Comparison of ENCODE assay signal across 10 cellular contexts in genomic region chr14:104978774-104979691, GRCh38. TPM values are rescaled to one million over a fixed set of nuclear protein-coding genes. Genes with fewer than 3 reads are reported as not detected.
DNase-seq lines count a peak whose midpoint lies in the region; ATAC-seq, FAIRE-seq and TF ChIP-seq lines count a peak whose summit lies in the region.
"Had no signal": no experiment of that assay in that cellular context is flagged by ENCODE, and none has a peak within 500 bp of the region (broad histone marks: within the 10 kb centered on the region; RNA-seq: fewer than 3 reads in every experiment).

No MANE protein-coding gene starts in this region.

- WGBS in body of pancreas, 2 donors = 61 to 84% methylated on average over 26 to 30 of the region's 32 CpGs

- H3K27me3 Mint-ChIP-seq in CD14-positive monocyte (ENCODE audit: low read depth in 3 of 3) = peaks cover 38 to 51% (median 42%) of the 10 kb centered on the region in 3 donors

- H3K27ac ChIP-seq in Peyer's patch = peak overlapping the region in 1 of 4 donors; percentile 0
- no peak overlapping the region for H3K27ac ChIP-seq in osteoblast (ENCODE audit: low read depth, low read length)
- H3K27ac ChIP-seq in body of pancreas = peak overlapping the region in 1 of 4 donors; percentile 61

- no peak overlapping the region for H2AFZ ChIP-seq in osteoblast (ENCODE audit: low read length)

- H3K4me2 ChIP-seq in osteoblast (ENCODE audit: insufficient read depth, low read length) = peak overlapping the region; percentile 39

- no peaks in the 10 kb centered on the region for H3K36me3 ChIP-seq in Peyer's patch
- no peaks in the 10 kb centered on the region for H3K36me3 ChIP-seq in osteoblast (ENCODE audit: insufficient read depth, low read length)
- no peaks in the 10 kb centered on the region for H3K36me3 ChIP-seq in body of pancreas (replicated peaks in 1 of 2; ENCODE audit: insufficient read depth in 1 of 2, low read depth in 2 of 2)

- DNase-seq in CD14-positive monocyte (ENCODE audit: low spot score) (peak; percentile 37), Peyer's patch (peak in 1 of 3 donors; percentile 50), fibroblast of the aortic adventitia (ENCODE audit: low read depth) (no peak), osteoblast (ENCODE audit: insufficient read length, low spot score, missing footprints) (peak; percentile 76), body of pancreas (no peak), GM12891 (ENCODE audit: insufficient read length, low spot score) (no peak), hippocampal formation (lab: John Stamatoyannopoulos, UW) (no peak)
- DNase-seq: NCI-H2029 had no signal

- peaks cover 0 to 14% (median 3%) of the 10 kb centered on the region in 7 donors for H3K9me3 Mint-ChIP-seq in CD14-positive monocyte

- no peaks in the 10 kb centered on the region for H3K79me2 ChIP-seq in osteoblast (ENCODE audit: insufficient read depth, low read length)

- no peaks in the 10 kb centered on the region for H4K20me1 ChIP-seq in osteoblast (ENCODE audit: insufficient read depth, low read length)

- peak overlapping the region; percentile 34 to 79 for H3K4me3 Mint-ChIP-seq in CD14-positive monocyte

- H3K27me3 ChIP-seq in Peyer's patch (no peaks in the 10 kb centered on the region), osteoblast (ENCODE audit: insufficient read depth, low read length) (no peaks in the 10 kb centered on the region), body of pancreas (no peaks in the 10 kb centered on the region)

- TF ChIP-seq CTCF in CD14-positive monocyte (IDR thresholded peaks at IDR 0.05) = no peak
- TF ChIP-seq CTCF in Peyer's patch (IDR thresholded peaks at IDR 0.05) = no peak
- no peak for TF ChIP-seq CTCF in fibroblast of the aortic adventitia (IDR thresholded peaks at IDR 0.05; ENCODE audit: insufficient read depth, low read length)
- TF ChIP-seq CTCF in osteoblast (IDR thresholded peaks at IDR 0.05; ENCODE audit: extremely low read depth, low read depth, low read length) = no peak
- TF ChIP-seq CTCF in body of pancreas (IDR thresholded peaks at IDR 0.05) = no peak

- H3K27ac Mint-ChIP-seq in CD14-positive monocyte = peak overlapping the region in 2 of 7 donors; percentile 63 to 64

- peaks cover 17% of the 10 kb centered on the region for H3K4me1 Mint-ChIP-seq in CD14-positive monocyte

- intact Hi-C loops in CD14-positive monocyte (cut with micrococcal nuclease) (loop anchor here in 1 of 2 donors (5.0 kb wide), 2 partner anchors 38 to 203 kb away; partner anchors contain the start of gene NUDT14), body of pancreas (cut with DNase I) (loop anchor here (5.0 kb wide), 1 partner anchor 68 kb away; no protein-coding TSS in a partner anchor)

- H3K9me3 ChIP-seq in Peyer's patch (no peaks in the 10 kb centered on the region), osteoblast (ENCODE audit: low read depth, low read length) (no peaks in the 10 kb centered on the region), body of pancreas (no peaks in the 10 kb centered on the region)

- TF ChIP-seq POLR2A in Peyer's patch (IDR thresholded peaks at IDR 0.05) (no peak), body of pancreas (IDR thresholded peaks at IDR 0.05) (no peak), GM12891 (IDR thresholded peaks at IDR 0.05; ENCODE audit: low read depth, low read length) (no peak)

- H3K4me1 ChIP-seq in Peyer's patch (peaks cover 0 to 40% (median 17%) of the 10 kb centered on the region in 4 donors), osteoblast (ENCODE audit: insufficient read depth, low read length) (peaks cover 9% of the 10 kb centered on the region), body of pancreas (peaks cover 64% of the 10 kb centered on the region)

- no peak for FAIRE-seq in GM12891 (lab: Jason Lieb, UNC)

- ATAC-seq in body of pancreas (no peak), HG03457 (IDR thresholded peaks at IDR 0.05; ENCODE audit: unreplicated experiment) (no peak)

- H3K4me3 ChIP-seq in Peyer's patch (peak overlapping the region in 3 of 4 donors; percentile 48 to 67 (median 54)), fibroblast of the aortic adventitia (ENCODE audit: low read depth, low read length) (peak overlapping the region; percentile 46), osteoblast (ENCODE audit: insufficient read depth, low read length) (no peak overlapping the region), body of pancreas (no peak overlapping the region)

- H3K36me3 Mint-ChIP-seq in CD14-positive monocyte = peaks cover 2 to 3% of the 10 kb centered on the region in 2 donors

TF ChIP-seq in GM12891, 5 proteins besides CTCF, POLR2A, EP300 and RAD21:
- TF ChIP-seq PAX5 (IDR thresholded peaks at IDR 0.05; ENCODE audit: insufficient read depth, low read length, severe bottlenecking) = no peak
- TF ChIP-seq POLR2AphosphoS5 (IDR thresholded peaks at IDR 0.05; ENCODE audit: low read depth, low read length) = no peak
- no peak for TF ChIP-seq POU2F2 (IDR thresholded peaks at IDR 0.05; ENCODE audit: low read depth, low read length)
- no peak for TF ChIP-seq TAF1 (IDR thresholded peaks at IDR 0.05; ENCODE audit: low read depth, low read length)
- TF ChIP-seq SPI1 (IDR thresholded peaks at IDR 0.05; ENCODE audit: low read depth, low read length) = no peak

RNA-seq across cellular contexts. Expression of gene AHNAK2, which starts 0.9 kb away (rescaled TPM):
- polyA plus RNA-seq in CD14-positive monocyte = under 1 TPM in 1 of 2 donors, not detected in 1; 0.01 TPM
- total RNA-seq in Peyer's patch = 10 to 100 TPM in 3 of 4 donors, 1 to 10 TPM in 1; 3.2 to 19.0 (median 10.7) TPM
- 78.4 and 164 TPM in 2 replicates for total RNA-seq in fibroblast of the aortic adventitia (ENCODE audit: low replicate concordance)
- 30.8 and 31.8 TPM in 2 replicates for total RNA-seq in osteoblast
- 1 to 10 TPM; 3.6 to 5.2 TPM for total RNA-seq in body of pancreas
- polyA plus RNA-seq in GM12891 (2012; ENCODE audit: low read depth, missing spikeins) = 0.09 TPM

RNA-seq across cellular contexts. Expression of gene CLBA1, which starts 6.6 kb away (rescaled TPM):
- under 1 TPM; 0.62 to 0.76 TPM for polyA plus RNA-seq in CD14-positive monocyte
- total RNA-seq in Peyer's patch (1 to 10 TPM in 2 of 4 donors, under 1 TPM in 1, not detected in 1; 0.88 to 3.8 (median 2.8) TPM), fibroblast of the aortic adventitia (ENCODE audit: low replicate concordance) (2.8 and 8.0 TPM in 2 replicates), osteoblast (11.5 and 12.3 TPM in 2 replicates), body of pancreas (10 to 100 TPM in 1 of 2 donors, 1 to 10 TPM in 1; 8.6 to 21.1 TPM)
- 3.0 TPM for polyA plus RNA-seq in GM12891 (2012; ENCODE audit: low read depth, missing spikeins)

RNA-seq across cellular contexts. Expression of gene CDCA4, which starts 41.9 kb away (rescaled TPM):
- 10 to 100 TPM in 1 of 2 donors, 1 to 10 TPM in 1; 8.6 to 12.0 TPM for polyA plus RNA-seq in CD14-positive monocyte
- total RNA-seq in Peyer's patch (1 to 10 TPM; 3.7 to 9.1 (median 6.6) TPM), fibroblast of the aortic adventitia (ENCODE audit: low replicate concordance) (4.0 and 41.1 TPM in 2 replicates), osteoblast (13.3 and 13.8 TPM in 2 replicates), body of pancreas (1 to 10 TPM; 2.6 to 4.7 TPM)
- 35.1 TPM for polyA plus RNA-seq in GM12891 (2012; ENCODE audit: low read depth, missing spikeins)

RNA-seq across cellular contexts. Expression of gene PLD4, which starts 54.4 kb away (rescaled TPM):
- polyA plus RNA-seq in CD14-positive monocyte = 10 to 100 TPM; 15.1 to 15.5 TPM
- total RNA-seq in Peyer's patch (1 to 10 TPM in 2 of 4 donors, not detected in 2; 1.7 to 4.1 TPM), fibroblast of the aortic adventitia (ENCODE audit: low replicate concordance) (0.09 and 0.16 TPM in 2 replicates), osteoblast (not detected in 2 replicates), body of pancreas (not detected)
- polyA plus RNA-seq in GM12891 (2012; ENCODE audit: low read depth, missing spikeins) = 22.8 TPM
- total RNA-seq: activated CD8-positive, alpha-beta memory T cell treated with anti-CD3 and anti-CD28 coated beads for 36 hours had no signal

Comparison
In these comparisons a context has a peak if more than half of its experiments do, and no peak if none do; other contexts are left out.
1. DNase-seq: peak in CD14-positive monocyte (single experiment) and osteoblast (single experiment); none in fibroblast of the aortic adventitia (single experiment), body of pancreas (0 of 4), GM12891 (single experiment) and hippocampal formation (0 of 2).
2. H3K4me3 ChIP-seq: peak in Peyer's patch (3 of 4) and fibroblast of the aortic adventitia (single experiment); none in osteoblast (single experiment) and body of pancreas (0 of 2).